ENCODE assay signal across 14 cellular contexts in the genomic region with DNA sequence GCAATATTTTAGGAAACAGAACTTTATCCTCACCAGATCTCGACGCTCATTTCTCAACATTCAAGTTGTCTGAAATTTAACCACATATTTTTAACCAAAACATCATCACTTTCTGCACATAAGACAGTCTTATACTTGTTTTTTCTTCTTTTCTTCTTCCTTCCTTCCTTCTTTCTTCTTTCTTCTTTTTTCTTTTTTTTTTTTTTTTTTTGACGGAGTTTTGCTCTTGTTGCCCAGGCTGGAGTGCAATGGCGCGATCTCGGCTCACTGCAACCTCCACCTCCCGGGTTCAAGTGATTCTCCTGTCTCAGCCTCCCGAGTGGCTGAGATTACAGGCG. TPM values are rescaled to one million over a fixed set of nuclear protein-coding genes. Genes with fewer than 3 reads are reported as not detected.
DNase-seq lines count a peak whose midpoint lies in the region; ATAC-seq, FAIRE-seq and TF ChIP-seq lines count a peak whose summit lies in the region.
"Not testable (repeated sequence)": the region's sequence is repeated elsewhere in the genome, so short reads cannot be mapped to it uniquely, and the experiment has no call there.
"Had no signal": no experiment of that assay in that cellular context is flagged by ENCODE, and none has a peak within 500 bp of the region (broad histone marks: within the 10 kb centered on the region; RNA-seq: fewer than 3 reads in every experiment).

No MANE protein-coding gene starts in this region.

- POLR2A ChIA-PET in HCT116 (lab: Charles Lee), result interaction anchor here (0.8 kb wide), 1 partner anchor 178 kb away, joined by 3 read pairs; no protein-coding TSS in a partner anchor
- POLR2A ChIA-PET in PC-9 (lab: Charles Lee; ENCODE audit: unreplicated experiment), result not testable (repeated sequence)
- POLR2A ChIA-PET in K562 (lab: Yijun Ruan, JAX), result interaction anchor here (0.6 to 0.9 kb wide), 3 partner anchors 10 to 301 kb away, joined by 3 read pairs; no protein-coding TSS in a partner anchor

- not testable (repeated sequence) for H4K20me1 ChIP-seq in BLaER1 treated with 17β-estradiol and CSF1 and Interleukin-3, amounts not matched to agents 10 nM and 100 nM; HCT116 (ENCODE audit: insufficient read depth); KMS-11 (ENCODE audit: insufficient read depth); PC-9 (ENCODE audit: insufficient read depth); K562 (replicated peaks; ENCODE audit: control insufficient read depth, insufficient read depth, low read length)

- peaks cover 71 to 98% (median 87%) of the 10 kb centered on the region in 10 experiments for H3K4me1 ChIP-seq in BLaER1 treated with 17β-estradiol and CSF1 and Interleukin-3, amounts not matched to agents 10 nM and 100 nM
- H3K4me1 ChIP-seq in HCT116 (ENCODE audit: control insufficient read depth in 1 of 2, insufficient read depth in 2 of 2, low read length in 2 of 2) (peaks cover 3 to 15% of the 10 kb centered on the region in 2 experiments; a peak in 3 of 4 replicates), PC-9 (replicated peaks; ENCODE audit: insufficient read depth) (peaks cover 11% of the 10 kb centered on the region; the same call in 1 of the 2 replicates), spleen (peaks cover 0 to 66% (median 27%) of the 10 kb centered on the region in 6 donors)
- H3K4me1 ChIP-seq in KMS-11 (ENCODE audit: low read depth, poor library complexity, severe bottlenecking); K562 (replicated peaks in 1 of 2; ENCODE audit: control insufficient read depth in 2 of 2, insufficient read depth in 2 of 2, low read length in 2 of 2): not testable (repeated sequence)

- BruUV-seq in HCT116 (replicated peaks; lab: Mats Ljungman, UMichigan); PC-9 (replicated peaks; lab: Mats Ljungman, UMichigan); K562 (replicated peaks; lab: Mats Ljungman, UMichigan): not testable (repeated sequence)

- H3K9ac ChIP-seq in BLaER1 treated with 17β-estradiol and CSF1 and Interleukin-3, amounts not matched to agents 10 nM and 100 nM, result peak overlapping the region in 1 of 11 experiments; percentile 46; a peak in 2 of 22 replicates
- H3K9ac ChIP-seq in HCT116 (ENCODE audit: low read length); KMS-11; K562 (ENCODE audit: insufficient read depth in 1 of 2, low read depth in 2 of 2, low read length in 2 of 2): not testable (repeated sequence)

- peaks cover 0 to 20% (median 4%) of the 10 kb centered on the region in 11 experiments; a peak in 8 of 22 replicates for H3K27me3 ChIP-seq in BLaER1 treated with 17β-estradiol and CSF1 and Interleukin-3, amounts not matched to agents 10 nM and 100 nM
- H3K27me3 ChIP-seq in HCT116 (ENCODE audit: insufficient read depth, low read length), result not testable (repeated sequence)
- H3K27me3 ChIP-seq in KMS-11 (ENCODE audit: insufficient read depth, low read depth) (peaks cover 60% of the 10 kb centered on the region), PC-9 (ENCODE audit: insufficient read depth, low read depth) (peaks cover 70% of the 10 kb centered on the region), K562 (ENCODE audit: control insufficient read depth in 2 of 2, insufficient read depth in 2 of 2, low read length in 2 of 2) (peaks cover 6 to 25% of the 10 kb centered on the region in 2 experiments; a peak in 4 of 5 replicates), spleen (replicated peaks in 1 of 7) (peaks cover 0 to 77% (median 24%) of the 10 kb centered on the region in 7 donors)

- H3K9me3 ChIP-seq in BLaER1 treated with 17β-estradiol and CSF1 and Interleukin-3, amounts not matched to agents 10 nM and 100 nM (replicated peaks in 1 of 11), result peaks cover 0 to 33% (median 21%) of the 10 kb centered on the region in 11 experiments; a peak in 20 of 22 replicates
- H3K9me3 ChIP-seq in HCT116 (ENCODE audit: control insufficient read depth in 1 of 2, insufficient read depth in 1 of 2, low read depth in 1 of 2, low read length in 2 of 2); PC-9 (ENCODE audit: insufficient read depth, low read depth); K562 (replicated peaks; ENCODE audit: control insufficient read depth, insufficient read depth, low read depth, low read length); spleen: not testable (repeated sequence)

- H3K36me3 Mint-ChIP-seq in neural crest cell (ENCODE audit: low read depth), result not testable (repeated sequence)

- TF ChIP-seq CTCF in HCT116 (IDR thresholded peaks at IDR 0.05 in 2 of 3, conservative IDR thresholded peaks at IDR 0.05 in 1 of 3; ENCODE audit: borderline replicate concordance in 1 of 3, insufficient read depth in 1 of 3, low read depth in 2 of 3, low read length in 2 of 3); KMS-11 (conservative IDR thresholded peaks at IDR 0.05; ENCODE audit: low read depth, low read length); PC-9 (conservative IDR thresholded peaks at IDR 0.05); K562 (IDR thresholded peaks at IDR 0.05 in 2 of 3, conservative IDR thresholded peaks at IDR 0.05 in 1 of 3; ENCODE audit: insufficient read depth in 2 of 3, low read depth in 1 of 3, low read length in 3 of 3); neural crest cell (conservative IDR thresholded peaks at IDR 0.05); spleen (IDR thresholded peaks at IDR 0.05 in 8 of 11, conservative IDR thresholded peaks at IDR 0.05 in 3 of 11): not testable (repeated sequence)

- H3K79me2 ChIP-seq in HCT116 (ENCODE audit: insufficient read depth, low read length); KMS-11 (ENCODE audit: insufficient read depth, low read depth); PC-9 (ENCODE audit: low read depth); K562 (ENCODE audit: control insufficient read depth, insufficient read depth, low read length): not testable (repeated sequence)

- TF ChIP-seq RAD21 in HCT116 (IDR thresholded peaks at IDR 0.05; ENCODE audit: low read depth); K562 (CRISPR knock-in tag; conservative IDR thresholded peaks at IDR 0.05 in 1 of 2, IDR thresholded peaks at IDR 0.05 in 1 of 2): not testable (repeated sequence)

- in situ Hi-C loops in K562 (cut with MboI), result loop anchor here (5.0 kb wide), 1 partner anchor 87 kb away; no protein-coding TSS in a partner anchor

- not testable (repeated sequence) for DNase-seq in HCT116 (ENCODE audit: low read depth, low spot score); PC-9; K562 (ENCODE audit: extremely low read depth in 1 of 4, low spot score in 3 of 4); neural crest cell (ENCODE audit: low read depth, low spot score); spleen

- RAD21 ChIA-PET in HCT116 (lab: Charles Lee; ENCODE audit: low non-redundant PET in 1 of 2, low total read pairs in 2 of 2, uncharacterized antibody in 2 of 2, unreplicated experiment in 2 of 2), result interaction anchor here in 1 of 2 experiments (0.7 kb wide), 1 partner anchor 106 kb away, joined by 3 read pairs; no protein-coding TSS in a partner anchor

- H3K9me3 Mint-ChIP-seq in neural crest cell, result not testable (repeated sequence)

- 29% methylated on average over 5 of the region's 9 CpGs for WGBS in K562 (ENCODE audit: insufficient coverage, low coverage, missing lambda C conversion rate)
- 72 to 89% (median 76%) methylated on average over 8 to 9 of the region's 9 CpGs for WGBS in spleen, 5 donors

- not testable (repeated sequence) for TF ChIP-seq EP300 in K562 (IDR thresholded peaks at IDR 0.05; ENCODE audit: low read length)

- H3K27ac Mint-ChIP-seq in neural crest cell (ENCODE audit: unreplicated experiment), result not testable (repeated sequence)

- H3K4me3 Mint-ChIP-seq in neural crest cell, result peak overlapping the region; percentile 17

- H2AFZ ChIP-seq in HCT116 (ENCODE audit: low read depth, low read length, poor library complexity, severe bottlenecking), result peak overlapping the region; percentile 71
- peak overlapping the region; percentile 60; the same call in 1 of the 2 replicates for H2AFZ ChIP-seq in KMS-11 (ENCODE audit: low read depth)
- H2AFZ ChIP-seq in PC-9; K562 (ENCODE audit: low read depth, low read length): not testable (repeated sequence)

- not testable (repeated sequence) for H3K9me2 ChIP-seq in HCT116 (ENCODE audit: insufficient read depth); PC-9 (ENCODE audit: insufficient read depth)

- CTCF ChIA-PET in HCT116 (lab: Charles Lee), result interaction anchor here (1.5 kb wide), 1 partner anchor 106 kb away, joined by 8 read pairs; no protein-coding TSS in a partner anchor
- CTCF ChIA-PET in PC-9 (lab: Charles Lee); K562 (lab: Yijun Ruan, JAX; ENCODE audit: low intra/inter-chr PET ratio): not testable (repeated sequence)

- not testable (repeated sequence) for H3K4me3 ChIP-seq in BLaER1 treated with 17β-estradiol and CSF1 and Interleukin-3, amounts not matched to agents 10 nM and 100 nM; HCT116 (replicated peaks in 1 of 2; ENCODE audit: low read depth in 1 of 2, low read length in 2 of 2); KMS-11 (IDR thresholded peaks at IDR 0.05; ENCODE audit: insufficient read depth, low read depth, low read length); PC-9; K562; spleen

- not testable (repeated sequence) for TF ChIP-seq POLR2A in HCT116 (IDR thresholded peaks at IDR 0.05; ENCODE audit: borderline replicate concordance, extremely low read depth, insufficient read depth, insufficient read length); K562 (conservative IDR thresholded peaks at IDR 0.05); spleen (IDR thresholded peaks at IDR 0.05)

- H3K36me3 ChIP-seq in BLaER1 treated with 17β-estradiol and CSF1 and Interleukin-3, amounts not matched to agents 10 nM and 100 nM; HCT116 (ENCODE audit: control insufficient read depth in 1 of 2, insufficient read depth in 2 of 2, low read length in 2 of 2); KMS-11 (ENCODE audit: insufficient read depth); PC-9 (ENCODE audit: low read depth); K562 (ENCODE audit: control insufficient read depth, insufficient read depth, low read length); spleen: not testable (repeated sequence)

- H3F3A ChIP-seq in PC-9 (ENCODE audit: insufficient read depth, low read depth), result not testable (repeated sequence)

- H3K27ac ChIP-seq in BLaER1 treated with 17β-estradiol and CSF1 and Interleukin-3, amounts not matched to agents 10 nM and 100 nM, result peak overlapping the region in 9 of 11 experiments; percentile 20 to 100 (median 93); a peak in 16 of 22 replicates
- H3K27ac ChIP-seq in HCT116 (ENCODE audit: low read depth, low read length); KMS-11; PC-9; K562 (ENCODE audit: extremely low read depth, low read depth, low read length): not testable (repeated sequence)
- H3K27ac ChIP-seq in spleen, result peak overlapping the region in 5 of 8 donors; percentile 59 to 98 (median 85)

- not testable (repeated sequence) for ATAC-seq in HCT116, K562

- intact Hi-C loops in HCT116 (cut with micrococcal nuclease); K562 (cut with micrococcal nuclease); spleen (cut with DNase I; ENCODE audit: low total_unique reads): not testable (repeated sequence)
- intact Hi-C loops in PC-9 (cut with micrococcal nuclease; ENCODE audit: unreplicated experiment), result loop anchor here (10.0 kb wide), 2 partner anchors 250 to 320 kb away; a partner anchor contains a TSS

- not testable (repeated sequence) for H3K4me1 Mint-ChIP-seq in neural crest cell

- peak overlapping the region; percentile 35 to 98 (median 93); a peak in 17 of 22 replicates for H3K4me2 ChIP-seq in BLaER1 treated with 17β-estradiol and CSF1 and Interleukin-3, amounts not matched to agents 10 nM and 100 nM
- peak overlapping the region; percentile 44 for H3K4me2 ChIP-seq in HCT116 (ENCODE audit: low read length)
- peak overlapping the region; percentile 23; the same call in 1 of the 2 replicates for H3K4me2 ChIP-seq in KMS-11
- peak overlapping the region; percentile 53; the same call in 1 of the 2 replicates for H3K4me2 ChIP-seq in PC-9
- H3K4me2 ChIP-seq in K562 (ENCODE audit: insufficient read depth, low read length), result not testable (repeated sequence)

- FAIRE-seq in K562 (lab: Jason Lieb, UNC), result not testable (repeated sequence)

- H3K27me3 Mint-ChIP-seq in neural crest cell (ENCODE audit: low read depth), result peaks cover 86% of the 10 kb centered on the region

- not testable (repeated sequence) for H3K9me1 ChIP-seq in K562 (ENCODE audit: control insufficient read depth, insufficient read depth, low read length)

RNA-seq across cellular contexts. Expression of a gene that starts 2.3 kb away (rescaled TPM):
- total RNA-seq in HCT116 (2021; ENCODE audit: unreplicated experiment) (not detected), PC-9 (2021) (not detected in 2 replicates), K562 (2014; rRNA removed) (0.18 and 0.37 TPM in 2 replicates), K562 (2014; rRNA removed; fragmentation: Illumina TruSeq; extraction: Trizol) (0.26 and 0.33 TPM in 2 replicates), K562 (2015; rRNA removed; fragmentation: Illumina TruSeq; extraction: Trizol) (0.08 and 0.11 TPM in 2 replicates), K562 (2021) (0.51 and 0.63 TPM in 2 replicates), neural crest cell (not detected in 2 replicates), spleen (10 to 100 TPM; 12.9 to 95.6 (median 28.7) TPM)
- not detected in 2 replicates for polyA plus RNA-seq in HCT116 (2012)
- 3.0 TPM in 2 replicates for total RNA-seq in K562 (2011; cell fraction: chromatin; rRNA removed; ENCODE audit: low replicate concordance)
- total RNA-seq in K562 (2011; cell fraction: nucleolus; rRNA removed), result 2.2 and 3.3 TPM in 2 replicates
- 3.3 and 5.6 TPM in 2 replicates for total RNA-seq in K562 (2011; cell fraction: nucleoplasm; rRNA removed)
- polyA plus RNA-seq in K562 (2011; rRNA removed) (0.79 and 1.8 TPM in 2 replicates), K562 (2014; fragmentation: Illumina TruSeq; extraction: Trizol) (0.49 and 0.68 TPM in 2 replicates), K562 (2014; fragmentation: Nextera tagmentation; extraction: Ambion mirVana) (under 1 TPM; 0.81 to 0.94 TPM), K562 (2014; rRNA removed) (0.49 and 0.65 TPM in 2 replicates), spleen (10 to 100 TPM in 2 of 3 donors, 1 to 10 TPM in 1; 3.9 to 23.7 (median 11.7) TPM)
- 0.93 and 1.3 TPM in 2 replicates for polyA plus RNA-seq in K562 (2011; cell fraction: cytosol; rRNA removed)
- polyA plus RNA-seq in K562 (2011; cell fraction: nucleus; rRNA removed), result 1.5 and 2.3 TPM in 2 replicates
- 0.78 and 5.4 TPM in 2 replicates for polyA plus RNA-seq in K562 (2012)
- 0.87 and 1.2 TPM in 2 replicates for polyA minus RNA-seq in K562 (2011; rRNA and poly(A)+ RNA removed)
- polyA minus RNA-seq in K562 (2011; cell fraction: cytosol; rRNA and poly(A)+ RNA removed), result 0.67 TPM in 1 of 2 replicates, not detected in the other
- 0.13 TPM in 1 of 2 replicates, not detected in the other for polyA minus RNA-seq in K562 (2011; cell fraction: nucleus; rRNA and poly(A)+ RNA removed)
- total RNA-seq: Caco-2, Daoy, GM23338, HT-29 had no signal
- polyA plus RNA-seq: AG04450, GM23338 had no signal

RNA-seq across cellular contexts. Expression of a gene that starts 5.8 kb away (rescaled TPM):
- not detected for total RNA-seq in HCT116 (2021; ENCODE audit: unreplicated experiment)
- not detected in 2 replicates for polyA plus RNA-seq in HCT116 (2012)
- not detected in 2 replicates for total RNA-seq in PC-9 (2021)
- total RNA-seq in K562 (2011; cell fraction: chromatin; rRNA removed; ENCODE audit: low replicate concordance), result not detected in 2 replicates
- total RNA-seq in K562 (2011; cell fraction: nucleolus; rRNA removed), result not detected in 2 replicates
- not detected in 2 replicates for total RNA-seq in K562 (2011; cell fraction: nucleoplasm; rRNA removed)
- total RNA-seq in K562 (2014; rRNA removed), result not detected in 2 replicates
- not detected in 2 replicates for total RNA-seq in K562 (2014; rRNA removed; fragmentation: Illumina TruSeq; extraction: Trizol)
- not detected in 2 replicates for total RNA-seq in K562 (2015; rRNA removed; fragmentation: Illumina TruSeq; extraction: Trizol)
- not detected in 2 replicates for total RNA-seq in K562 (2021)
- polyA plus RNA-seq in K562 (2011; rRNA removed), result not detected in 2 replicates
- not detected in 2 replicates for polyA plus RNA-seq in K562 (2011; cell fraction: cytosol; rRNA removed)
- not detected in 2 replicates for polyA plus RNA-seq in K562 (2011; cell fraction: nucleus; rRNA removed)
- not detected in 2 replicates for polyA plus RNA-seq in K562 (2012)
- polyA plus RNA-seq in K562 (2014; fragmentation: Illumina TruSeq; extraction: Trizol), result not detected in 2 replicates
- not detected for polyA plus RNA-seq in K562 (2014; fragmentation: Nextera tagmentation; extraction: Ambion mirVana)
- not detected in 2 replicates for polyA plus RNA-seq in K562 (2014; rRNA removed)
- polyA minus RNA-seq in K562 (2011; rRNA and poly(A)+ RNA removed), result not detected in 2 replicates
- not detected in 2 replicates for polyA minus RNA-seq in K562 (2011; cell fraction: cytosol; rRNA and poly(A)+ RNA removed)
- not detected in 2 replicates for polyA minus RNA-seq in K562 (2011; cell fraction: nucleus; rRNA and poly(A)+ RNA removed)
- not detected in 2 replicates for total RNA-seq in neural crest cell
- total RNA-seq in spleen, result 10 to 100 TPM in 4 of 7 donors, 1 to 10 TPM in 3; 5.4 to 44.0 (median 12.4) TPM
- 10 to 100 TPM; 26.0 to 60.6 (median 51.1) TPM for polyA plus RNA-seq in spleen
- total RNA-seq: A673; Caco-2; CD4-positive, alpha-beta T cell; Daoy; GM23338; HT-29 had no signal
- polyA plus RNA-seq: AG04450, GM23338 had no signal

RNA-seq across cellular contexts. Expression of a gene that starts 6.0 kb away (rescaled TPM):
- total RNA-seq in HCT116 (2021; ENCODE audit: unreplicated experiment) (101 TPM), PC-9 (2021) (81.2 and 103 TPM in 2 replicates), K562 (2014; rRNA removed) (76.2 and 82.6 TPM in 2 replicates), K562 (2014; rRNA removed; fragmentation: Illumina TruSeq; extraction: Trizol) (0.99 and 2.7 TPM in 2 replicates), K562 (2015; rRNA removed; fragmentation: Illumina TruSeq; extraction: Trizol) (40.9 and 42.0 TPM in 2 replicates), K562 (2021) (76.9 and 81.9 TPM in 2 replicates), neural crest cell (83.8 and 87.2 TPM in 2 replicates), spleen (10 to 100 TPM; 47.2 to 88.5 (median 77.4) TPM)
- polyA plus RNA-seq in HCT116 (2012), result 155 and 183 TPM in 2 replicates
- 2.3 and 11.2 TPM in 2 replicates for total RNA-seq in K562 (2011; cell fraction: chromatin; rRNA removed; ENCODE audit: low replicate concordance)
- total RNA-seq in K562 (2011; cell fraction: nucleolus; rRNA removed), result 11.8 and 15.7 TPM in 2 replicates
- 8.2 and 13.0 TPM in 2 replicates for total RNA-seq in K562 (2011; cell fraction: nucleoplasm; rRNA removed)
- polyA plus RNA-seq in K562 (2011; rRNA removed) (29.3 and 56.7 TPM in 2 replicates), K562 (2014; fragmentation: Illumina TruSeq; extraction: Trizol) (3.9 and 21.4 TPM in 2 replicates), K562 (2014; fragmentation: Nextera tagmentation; extraction: Ambion mirVana) (1 to 10 TPM; 2.0 to 4.2 TPM), K562 (2014; rRNA removed) (45.2 and 53.1 TPM in 2 replicates), spleen (100 to 1,000 TPM in 2 of 3 donors, 10 to 100 TPM in 1; 94.3 to 159 (median 128) TPM)
- 24.8 and 87.6 TPM in 2 replicates for polyA plus RNA-seq in K562 (2011; cell fraction: cytosol; rRNA removed)
- 27.0 and 33.8 TPM in 2 replicates for polyA plus RNA-seq in K562 (2011; cell fraction: nucleus; rRNA removed)
- polyA plus RNA-seq in K562 (2012), result 62.7 and 107 TPM in 2 replicates
- polyA minus RNA-seq in K562 (2011; rRNA and poly(A)+ RNA removed), result 14.1 and 25.3 TPM in 2 replicates
- 34.8 and 50.1 TPM in 2 replicates for polyA minus RNA-seq in K562 (2011; cell fraction: cytosol; rRNA and poly(A)+ RNA removed)
- 3.0 and 11.8 TPM in 2 replicates for polyA minus RNA-seq in K562 (2011; cell fraction: nucleus; rRNA and poly(A)+ RNA removed)

RNA-seq across cellular contexts. Expression of a gene that starts 27.3 kb away (rescaled TPM):
- 0.20 TPM for total RNA-seq in HCT116 (2021; ENCODE audit: unreplicated experiment)
- 0.13 TPM in 1 of 2 replicates, not detected in the other for polyA plus RNA-seq in HCT116 (2012)
- total RNA-seq in PC-9 (2021), result not detected in 2 replicates
- total RNA-seq in K562 (2011; cell fraction: chromatin; rRNA removed; ENCODE audit: low replicate concordance), result 0.19 TPM in 1 of 2 replicates, not detected in the other
- total RNA-seq in K562 (2011; cell fraction: nucleolus; rRNA removed), result not detected in 2 replicates
- total RNA-seq in K562 (2011; cell fraction: nucleoplasm; rRNA removed), result not detected in 2 replicates
- total RNA-seq in K562 (2014; rRNA removed), result not detected in 2 replicates
- total RNA-seq in K562 (2014; rRNA removed; fragmentation: Illumina TruSeq; extraction: Trizol), result not detected in 2 replicates
- total RNA-seq in K562 (2015; rRNA removed; fragmentation: Illumina TruSeq; extraction: Trizol), result not detected in 2 replicates
- 0.11 and 0.38 TPM in 2 replicates for total RNA-seq in K562 (2021)
- polyA plus RNA-seq in K562 (2011; rRNA removed), result not detected in 2 replicates
- 0.04 TPM in 2 replicates for polyA plus RNA-seq in K562 (2011; cell fraction: cytosol; rRNA removed)
- 0.17 TPM in 1 of 2 replicates, not detected in the other for polyA plus RNA-seq in K562 (2011; cell fraction: nucleus; rRNA removed)
- 0.17 TPM in 1 of 2 replicates, not detected in the other for polyA plus RNA-seq in K562 (2012)
- not detected in 2 replicates for polyA plus RNA-seq in K562 (2014; fragmentation: Illumina TruSeq; extraction: Trizol)
- not detected for polyA plus RNA-seq in K562 (2014; fragmentation: Nextera tagmentation; extraction: Ambion mirVana)
- polyA plus RNA-seq in K562 (2014; rRNA removed), result not detected in 2 replicates
- polyA minus RNA-seq in K562 (2011; rRNA and poly(A)+ RNA removed), result not detected in 2 replicates
- polyA minus RNA-seq in K562 (2011; cell fraction: cytosol; rRNA and poly(A)+ RNA removed), result not detected in 2 replicates
- polyA minus RNA-seq in K562 (2011; cell fraction: nucleus; rRNA and poly(A)+ RNA removed), result not detected in 2 replicates
- not detected in 2 replicates for total RNA-seq in neural crest cell
- 100 to 1,000 TPM in 1 of 7 donors, 10 to 100 TPM in 6; 26.4 to 121 (median 47.0) TPM for total RNA-seq in spleen
- polyA plus RNA-seq in spleen, result 100 to 1,000 TPM in 2 of 3 donors, 10 to 100 TPM in 1; 48.0 to 108 (median 105) TPM
- total RNA-seq: A673; Caco-2; CD4-positive, alpha-beta T cell; Daoy; GM23338; HT-29 had no signal
- polyA plus RNA-seq: AG04450 had no signal

RNA-seq across cellular contexts. Expression of a gene that starts 37.7 kb away (rescaled TPM):
- 141 TPM for total RNA-seq in HCT116 (2021; ENCODE audit: unreplicated experiment)
- 144 and 186 TPM in 2 replicates for polyA plus RNA-seq in HCT116 (2012)
- 148 and 201 TPM in 2 replicates for total RNA-seq in PC-9 (2021)
- 1,097 and 1,923 TPM in 2 replicates for total RNA-seq in K562 (2011; cell fraction: chromatin; rRNA removed; ENCODE audit: low replicate concordance)
- 928 and 1,024 TPM in 2 replicates for total RNA-seq in K562 (2011; cell fraction: nucleolus; rRNA removed)
- total RNA-seq in K562 (2011; cell fraction: nucleoplasm; rRNA removed), result 1,126 and 1,380 TPM in 2 replicates
- 79.9 and 96.0 TPM in 2 replicates for total RNA-seq in K562 (2014; rRNA removed)
- 29.8 and 31.6 TPM in 2 replicates for total RNA-seq in K562 (2014; rRNA removed; fragmentation: Illumina TruSeq; extraction: Trizol)
- 37.6 and 38.4 TPM in 2 replicates for total RNA-seq in K562 (2015; rRNA removed; fragmentation: Illumina TruSeq; extraction: Trizol)
- 136 and 163 TPM in 2 replicates for total RNA-seq in K562 (2021)
- 141 and 157 TPM in 2 replicates for polyA plus RNA-seq in K562 (2011; rRNA removed)
- polyA plus RNA-seq in K562 (2011; cell fraction: cytosol; rRNA removed), result 143 and 228 TPM in 2 replicates
- 689 and 874 TPM in 2 replicates for polyA plus RNA-seq in K562 (2011; cell fraction: nucleus; rRNA removed)
- polyA plus RNA-seq in K562 (2012), result 178 and 291 TPM in 2 replicates
- polyA plus RNA-seq in K562 (2014; fragmentation: Illumina TruSeq; extraction: Trizol), result 71.3 and 102 TPM in 2 replicates
- 1 to 10 TPM; 2.5 to 9.1 TPM for polyA plus RNA-seq in K562 (2014; fragmentation: Nextera tagmentation; extraction: Ambion mirVana)
- 142 and 145 TPM in 2 replicates for polyA plus RNA-seq in K562 (2014; rRNA removed)
- polyA minus RNA-seq in K562 (2011; rRNA and poly(A)+ RNA removed), result 674 and 952 TPM in 2 replicates
- polyA minus RNA-seq in K562 (2011; cell fraction: cytosol; rRNA and poly(A)+ RNA removed), result 134 and 138 TPM in 2 replicates
- polyA minus RNA-seq in K562 (2011; cell fraction: nucleus; rRNA and poly(A)+ RNA removed), result 244 and 299 TPM in 2 replicates
- total RNA-seq in neural crest cell, result 4.6 and 5.2 TPM in 2 replicates
- 100 to 1,000 TPM; 144 to 455 (median 185) TPM for total RNA-seq in spleen
- polyA plus RNA-seq in spleen, result 100 to 1,000 TPM in 1 of 3 donors, 10 to 100 TPM in 2; 58.8 to 198 (median 94.4) TPM
